Comparison of ENCODE assay signal across 8 cellular contexts in genomic region chr7:24980695-24981543, GRCh38. TPM values are rescaled to one million over a fixed set of nuclear protein-coding genes. Genes with fewer than 3 reads are reported as not detected.
A peak's percentile ranks its signal among the peaks of the same experiment; 100 is the strongest.
DNase-seq lines count a peak whose midpoint lies in the region; ATAC-seq and TF ChIP-seq lines count a peak whose summit lies in the region.

No MANE protein-coding gene starts in this region.

- H3K36me3 Mint-ChIP-seq in dendritic cell treated with granulocyte-macrophage colony-stimulating factor and Interleukin-4, amounts not matched to agents 40 ng/mL and 50 ng/mL, for 4 days (ENCODE audit: low read depth): peaks cover 39% of the 10 kb centered on the region

- no peaks in the 10 kb centered on the region for H3K36me3 ChIP-seq in A673 (ENCODE audit: insufficient read depth, low read length, poor library complexity, severe bottlenecking)

- H3K27me3 ChIP-seq in A673 (replicated peaks; ENCODE audit: insufficient read depth, low read depth, low read length, poor library complexity): no peaks in the 10 kb centered on the region

- peak; percentile 9 for DNase-seq in A673 (ENCODE audit: low spot score)
- DNase-seq in SW480 (ENCODE audit: low spot score): peak; percentile 81
- peak; percentile 50 for DNase-seq in medulla oblongata (ENCODE audit: extremely low spot score)
- peak in 22 of 49 donors; percentile 16 to 74 (median 40) for DNase-seq in substantia nigra (lab: John Stamatoyannopoulos, UW)
- DNase-seq in NCI-H2171 treated with DMSO at 0.1 percent for 48 hours (lab: John Stamatoyannopoulos, UW): no peak

- no peak for TF ChIP-seq CTCF in A673 (conservative IDR thresholded peaks at IDR 0.05; ENCODE audit: low read depth, low read length)

- H3K27me3 Mint-ChIP-seq in dendritic cell treated with granulocyte-macrophage colony-stimulating factor and Interleukin-4, amounts not matched to agents 40 ng/mL and 50 ng/mL, for 4 days: peaks cover 19% of the 10 kb centered on the region

- peaks cover 64% of the 10 kb centered on the region for H3K4me1 Mint-ChIP-seq in dendritic cell treated with granulocyte-macrophage colony-stimulating factor and Interleukin-4, amounts not matched to agents 40 ng/mL and 50 ng/mL, for 4 days (ENCODE audit: low read depth)

- CTCF ChIA-PET in A673 (lab: Charles Lee): no interaction called here

- H3K4me3 Mint-ChIP-seq in dendritic cell treated with granulocyte-macrophage colony-stimulating factor and Interleukin-4, amounts not matched to agents 40 ng/mL and 50 ng/mL, for 4 days: peak overlapping the region; percentile 99

- H3K27ac ChIP-seq in A673 (ENCODE audit: low read depth, low read length, poor library complexity, severe bottlenecking): peak overlapping the region; percentile 76
- H3K27ac ChIP-seq in substantia nigra (ENCODE audit: low read depth, low read length, poor library complexity, severe bottlenecking): peak overlapping the region; percentile 82

- BruUV-seq in A673 (replicated peaks; lab: Mats Ljungman, UMichigan): no TSS peak

- H3K9me3 ChIP-seq in A673 (ENCODE audit: low read depth, low read length, poor library complexity, severe bottlenecking): peaks cover 5% of the 10 kb centered on the region

- ATAC-seq in GM18861 (IDR thresholded peaks at IDR 0.05; ENCODE audit: unreplicated experiment) (peak; percentile 6), HG03103 (IDR thresholded peaks at IDR 0.05; ENCODE audit: low read depth, unreplicated experiment) (peak; percentile 7)

- POLR2A ChIA-PET in A673 (lab: Charles Lee; ENCODE audit: low non-redundant PET): interaction anchor here (0.7 kb wide), 1 partner anchor 408 kb away, joined by 3 read pairs; no protein-coding TSS in a partner anchor

- intact Hi-C loops in A673 (cut with micrococcal nuclease; ENCODE audit: unreplicated experiment): loop anchor here (2.0 to 5.0 kb wide), 2 partner anchors 91 to 160 kb away; no protein-coding TSS in a partner anchor
- intact Hi-C loops in dendritic cell treated with granulocyte-macrophage colony-stimulating factor and Interleukin-4, amounts not matched to agents 40 ng/mL and 50 ng/mL, for 4 days (cut with micrococcal nuclease): loop anchor here (2.0 to 5.0 kb wide), 5 partner anchors 18 to 160 kb away; no protein-coding TSS in a partner anchor

- H3K27ac Mint-ChIP-seq in dendritic cell treated with granulocyte-macrophage colony-stimulating factor and Interleukin-4, amounts not matched to agents 40 ng/mL and 50 ng/mL, for 4 days: peak overlapping the region; percentile 100

- H3K4me1 ChIP-seq in A673 (ENCODE audit: insufficient read depth, low read length, poor library complexity, severe bottlenecking): peaks cover 16% of the 10 kb centered on the region

- peak overlapping the region; percentile 82 for H3K4me3 ChIP-seq in A673 (ENCODE audit: low read depth, low read length, poor library complexity, severe bottlenecking)

- H3K9me3 Mint-ChIP-seq in dendritic cell treated with granulocyte-macrophage colony-stimulating factor and Interleukin-4, amounts not matched to agents 40 ng/mL and 50 ng/mL, for 4 days: no peaks in the 10 kb centered on the region

RNA-seq across cellular contexts. Expression of gene OSBPL3, which starts 0.9 kb away (rescaled TPM):
- total RNA-seq in A673 (2021): 17.1 and 21.4 TPM in 2 replicates
